19 cellular contexts compared by ENCODE assay signal in the genomic region with DNA sequence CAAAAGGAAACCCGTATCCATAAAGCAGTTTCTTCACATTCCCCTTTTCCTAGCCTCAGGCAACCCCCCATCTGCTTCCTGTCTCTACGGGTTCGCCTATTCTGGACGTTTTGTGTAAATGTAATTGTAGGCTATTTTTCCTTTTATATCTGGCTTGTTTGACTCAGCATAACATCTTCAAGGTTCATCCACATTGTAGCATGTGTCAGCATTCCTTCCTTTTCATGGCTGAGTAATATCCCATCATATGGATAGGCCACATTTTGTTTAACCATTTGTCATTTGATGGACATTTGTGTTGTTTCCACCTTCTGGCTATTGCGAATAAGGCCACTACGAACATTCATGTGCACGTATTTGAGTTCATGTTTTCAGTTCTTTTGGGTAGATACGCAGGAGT. TPM values are rescaled to one million over a fixed set of nuclear protein-coding genes. Genes with fewer than 3 reads are reported as not detected.
DNase-seq lines count a peak whose midpoint lies in the region; ATAC-seq, FAIRE-seq and TF ChIP-seq lines count a peak whose summit lies in the region.
"Had no signal": no experiment of that assay in that cellular context is flagged by ENCODE, and none has a peak within 500 bp of the region (broad histone marks: within the 10 kb centered on the region; RNA-seq: fewer than 3 reads in every experiment).

No MANE protein-coding gene starts in this region.

- H3K23ac ChIP-seq in H1 (ENCODE audit: insufficient read length): no peak overlapping the region

- in situ Hi-C loops in HepG2 (cut with HindIII; ENCODE audit: extremely low pct_ligation_motif_present, low pct_unique_long_range_greater_than_20kb): no loop called here

- H3K27me3 ChIP-seq in HepG2 (ENCODE audit: control insufficient read depth in 1 of 2, insufficient read depth in 2 of 2, low read length in 2 of 2) (peaks cover 4 to 56% of the 10 kb centered on the region in 2 experiments), right lobe of liver (no peaks in the 10 kb centered on the region), PC-3 (ENCODE audit: low read length) (no peaks in the 10 kb centered on the region), H1 (replicated peaks in 1 of 4; ENCODE audit: control insufficient read depth in 3 of 4, extremely low read depth in 1 of 4, insufficient read depth in 3 of 4, low read length in 3 of 4) (0 out of 7 replicates have a peak, but pooled peaks cover 0 to 2% (median 0%) of the 10 kb centered on the region in 4 experiments)

- H3K4ac ChIP-seq in H1 (replicated peaks; ENCODE audit: insufficient read length, low read depth, low read length): no peak overlapping the region

- H3K4me3 ChIP-seq in HepG2 (replicated peaks in 1 of 3; ENCODE audit: insufficient read depth in 1 of 3, low read depth in 2 of 3, low read length in 3 of 3): no peak overlapping the region
- no peak overlapping the region for H3K4me3 ChIP-seq in right lobe of liver
- no peak overlapping the region for H3K4me3 ChIP-seq in PC-3 (ENCODE audit: low read length)
- no peak overlapping the region for H3K4me3 ChIP-seq in H1 (ENCODE audit: extremely low read depth in 1 of 4, insufficient read depth in 2 of 4, low read depth in 3 of 4, low read length in 4 of 4)
- H3K4me3 ChIP-seq: GM23248 had no signal

- TF ChIP-seq EP300 in HepG2 (IDR thresholded peaks at IDR 0.05; ENCODE audit: low read depth in 2 of 2, low read length in 2 of 2) (no peak), HepG2 (CRISPR knock-in tag; IDR thresholded peaks at IDR 0.05; ENCODE audit: borderline replicate concordance) (no peak), H1 (IDR thresholded peaks at IDR 0.05; ENCODE audit: borderline replicate concordance in 1 of 2, low read depth in 2 of 2, low read length in 2 of 2) (no peak)

- no peak overlapping the region for H3K27ac ChIP-seq in HepG2 (ENCODE audit: extremely low read length, insufficient read depth, low read length)
- H3K27ac ChIP-seq in right lobe of liver: no peak overlapping the region
- H3K27ac ChIP-seq in PC-3 (ENCODE audit: low read length): peak overlapping the region; percentile 98
- no peak overlapping the region for H3K27ac ChIP-seq in H1 (ENCODE audit: low read depth, low read length)
- H3K27ac ChIP-seq: 22Rv1, GM23248 had no signal

- POLR2A ChIA-PET in HepG2 (lab: Yijun Ruan, JAX) (no interaction called here), PC-3 (lab: Charles Lee; ENCODE audit: unreplicated experiment) (interaction anchor here (1.0 to 2.7 kb wide), 2 partner anchors 32 to 56 kb away, joined by 4 to 20 read pairs; no protein-coding TSS in a partner anchor), H1 (lab: Charles Lee; ENCODE audit: partially characterized antibody) (no interaction called here)

- H3K56ac ChIP-seq in H1 (replicated peaks; ENCODE audit: insufficient read length, low read depth, low read length): no peak overlapping the region

- H3K4me2 ChIP-seq in HepG2 (ENCODE audit: low read depth, low read length) (no peak overlapping the region), PC-3 (ENCODE audit: low read length) (peak overlapping the region; percentile 63; the same call in 1 of the 2 replicates), H1 (ENCODE audit: insufficient read depth in 1 of 2, low read depth in 2 of 2, low read length in 2 of 2) (no peak overlapping the region)

- intact Hi-C loops in HepG2 (cut with micrococcal nuclease; ENCODE audit: unreplicated experiment): no loop called here
- intact Hi-C loops in right lobe of liver (cut with DNase I): no loop called here
- intact Hi-C loops in PC-3 (cut with micrococcal nuclease): no loop called here

- H3F3A ChIP-seq in PC-3 (ENCODE audit: low read length, unreplicated experiment): no peaks in the 10 kb centered on the region

- 45% methylated on average over 8 of the region's 8 CpGs for WGBS in HepG2 (ENCODE audit: low lambda C conversion rate)
- 54% methylated on average over 8 of the region's 8 CpGs for WGBS in right lobe of liver (ENCODE audit: insufficient coverage, low coverage, low lambda C conversion rate, missing lambda C conversion rate)
- WGBS in H1 (ENCODE audit: extremely low coverage in 1 of 2, insufficient coverage in 1 of 2, insufficient read length in 1 of 2, insufficient replicate concordance in 2 of 2, low coverage in 1 of 2, low lambda C conversion rate in 2 of 2, missing lambda C conversion rate in 1 of 2), 2 experiments: 94% methylated on average over 8 of the region's 8 CpGs; no CpG with 5 or more reads in 1 of the 2 experiments

- no peak overlapping the region for H2BK120ac ChIP-seq in H1 (replicated peaks; ENCODE audit: low read depth, low read length)

- H3K36me3 ChIP-seq in HepG2 (replicated peaks in 1 of 2; ENCODE audit: control insufficient read depth in 1 of 2, insufficient read depth in 2 of 2, low read length in 2 of 2): no peaks in the 10 kb centered on the region
- no peaks in the 10 kb centered on the region for H3K36me3 ChIP-seq in right lobe of liver
- no peaks in the 10 kb centered on the region for H3K36me3 ChIP-seq in PC-3 (ENCODE audit: low read depth, low read length)
- H3K36me3 ChIP-seq in H1 (ENCODE audit: control insufficient read depth in 2 of 4, insufficient read depth in 4 of 4, low read length in 3 of 4): no peaks in the 10 kb centered on the region

- no peak overlapping the region for H3K18ac ChIP-seq in H1 (ENCODE audit: extremely low read depth, low read length)

- TF ChIP-seq CTCF in HepG2 (CRISPR knock-in tag; IDR thresholded peaks at IDR 0.05): no peak
- TF ChIP-seq CTCF in right lobe of liver (IDR thresholded peaks at IDR 0.05): no peak
- no peak for TF ChIP-seq CTCF in PC-3 (conservative IDR thresholded peaks at IDR 0.05; ENCODE audit: low read depth, low read length)
- TF ChIP-seq CTCF in H1 (IDR thresholded peaks at IDR 0.05; ENCODE audit: control extremely low read depth in 1 of 3, insufficient read depth in 1 of 3, low read depth in 1 of 3, low read length in 3 of 3): no peak
- no peak for TF ChIP-seq CTCF in omental fat pad (IDR thresholded peaks at IDR 0.05)

- no peak overlapping the region for H2BK5ac ChIP-seq in H1 (ENCODE audit: low read depth, low read length)

- CTCF ChIA-PET in HepG2 (lab: Yijun Ruan, JAX; ENCODE audit: low intra/inter-chr PET ratio, low total read pairs): no interaction called here
- CTCF ChIA-PET in PC-3 (lab: Charles Lee): no interaction called here
- CTCF ChIA-PET in H1 (lab: Charles Lee; ENCODE audit: partially characterized antibody): no interaction called here

- no peaks in the 10 kb centered on the region for H3K23me2 ChIP-seq in H1 (ENCODE audit: low read depth, low read length)

- H2AK5ac ChIP-seq in H1 (ENCODE audit: low read depth, low read length): no peak overlapping the region

- H4K91ac ChIP-seq in H1 (replicated peaks; ENCODE audit: insufficient read length, low read length): no peak overlapping the region

- BruUV-seq in HepG2 (replicated peaks; lab: Mats Ljungman, UMichigan) (no TSS peak), PC-3 (replicated peaks; lab: Mats Ljungman, UMichigan) (no TSS peak)

- no peaks in the 10 kb centered on the region for H3K79me2 ChIP-seq in HepG2 (ENCODE audit: insufficient read depth, low read length)
- H3K79me2 ChIP-seq in PC-3 (ENCODE audit: low read length): no peaks in the 10 kb centered on the region
- no peaks in the 10 kb centered on the region for H3K79me2 ChIP-seq in H1 (ENCODE audit: control insufficient read depth in 1 of 2, insufficient read depth in 2 of 2, low read length in 2 of 2)

- ATAC-seq in HepG2 (no peak), right lobe of liver (no peak), PC-3 (no peak), omental fat pad (ENCODE audit: low FRiP score) (no peak), HG03354 (IDR thresholded peaks at IDR 0.05; ENCODE audit: poor library complexity, severe bottlenecking, unreplicated experiment) (no peak)
- ATAC-seq: HCT116 had no signal

- no peak overlapping the region for H2BK20ac ChIP-seq in H1 (ENCODE audit: low read length)

- H3K9ac ChIP-seq in HepG2 (ENCODE audit: insufficient read depth, low read depth, low read length) (no peak overlapping the region), PC-3 (ENCODE audit: low read length) (peak overlapping the region; percentile 81), H1 (replicated peaks in 1 of 4; ENCODE audit: extremely low read depth in 1 of 4, low read depth in 3 of 4, low read length in 3 of 4) (no peak overlapping the region)
- H3K9ac ChIP-seq: GM23248 had no signal

- no peaks in the 10 kb centered on the region for H3K9me3 ChIP-seq in HepG2 (ENCODE audit: low read length)
- H3K9me3 ChIP-seq in right lobe of liver: no peaks in the 10 kb centered on the region
- no peaks in the 10 kb centered on the region for H3K9me3 ChIP-seq in PC-3 (ENCODE audit: low read length)
- H3K9me3 ChIP-seq in H1 (ENCODE audit: insufficient read depth in 2 of 2, low read depth in 1 of 2, low read length in 1 of 2): peaks cover 0 to 2% of the 10 kb centered on the region in 2 experiments; a peak in 1 of 4 replicates

- no peak overlapping the region for H2AFZ ChIP-seq in HepG2 (ENCODE audit: low read length)
- no peak overlapping the region for H2AFZ ChIP-seq in PC-3 (ENCODE audit: low read length)
- H2AFZ ChIP-seq in H1 (ENCODE audit: low read length): no peak overlapping the region
- H2AFZ ChIP-seq: GM23248 had no signal

- no peak overlapping the region for H2BK12ac ChIP-seq in H1 (ENCODE audit: low read depth, low read length)

- H3K14ac ChIP-seq in H1 (ENCODE audit: insufficient read length): no peak overlapping the region

- H4K20me1 ChIP-seq in HepG2 (ENCODE audit: insufficient read depth, low read length) (no peaks in the 10 kb centered on the region), PC-3 (ENCODE audit: low read length) (no peaks in the 10 kb centered on the region), H1 (replicated peaks in 1 of 2; ENCODE audit: control insufficient read depth in 1 of 2, insufficient read depth in 2 of 2, low read length in 2 of 2) (no peaks in the 10 kb centered on the region)

- H4K5ac ChIP-seq in H1 (ENCODE audit: insufficient read length, low read depth, low read length): no peak overlapping the region

- no peak overlapping the region for H4K8ac ChIP-seq in H1 (ENCODE audit: extremely low read depth, insufficient read depth, low read length)

- H3K79me1 ChIP-seq in H1 (ENCODE audit: low read depth, low read length): no peaks in the 10 kb centered on the region

- no peaks in the 10 kb centered on the region for H3K4me1 ChIP-seq in HepG2 (ENCODE audit: insufficient read depth, low read length)
- no peaks in the 10 kb centered on the region for H3K4me1 ChIP-seq in right lobe of liver
- H3K4me1 ChIP-seq in PC-3 (ENCODE audit: insufficient read depth, low read length): peaks cover 31% of the 10 kb centered on the region
- H3K4me1 ChIP-seq in H1 (replicated peaks in 1 of 4; ENCODE audit: control insufficient read depth in 3 of 4, insufficient read depth in 4 of 4, low read length in 3 of 4): no peaks in the 10 kb centered on the region

- H2BK15ac ChIP-seq in H1 (ENCODE audit: low read length): no peak overlapping the region

- H3K9me2 ChIP-seq in PC-3 (replicated peaks; ENCODE audit: low read length): no peaks in the 10 kb centered on the region

- DNase-seq in HepG2 (ENCODE audit: low spot score) (no peak), right lobe of liver (no peak), PC-3 (no peak), H1 (ENCODE audit: low read depth in 1 of 2, low spot score in 2 of 2) (no peak), omental fat pad (ENCODE audit: low spot score) (no peak), NCI-H1930 (lab: John Stamatoyannopoulos, UW) (no peak)
- DNase-seq: C1 segment of cervical spinal cord; CD4-positive, alpha-beta memory T cell; COR-L47; DMS153; DND-41; GM23248; H9 had no signal

- TF ChIP-seq POLR2A in HepG2 (IDR thresholded peaks at IDR 0.05; ENCODE audit: insufficient read depth in 1 of 2, low read depth in 2 of 2, low read length in 2 of 2): no peak
- TF ChIP-seq POLR2A in right lobe of liver (IDR thresholded peaks at IDR 0.05): no peak
- no peak for TF ChIP-seq POLR2A in H1 (IDR thresholded peaks at IDR 0.05; ENCODE audit: control extremely low read depth in 1 of 2, low read depth in 2 of 2, low read length in 2 of 2)

- FAIRE-seq in HepG2 (lab: Jason Lieb, UNC) (no peak), H1 (lab: Jason Lieb, UNC) (peak; percentile 68)
- FAIRE-seq: A204.1, G401.6, GM12892 had no signal

- TF ChIP-seq RAD21 in HepG2 (CRISPR knock-in tag; IDR thresholded peaks at IDR 0.05): no peak
- no peak for TF ChIP-seq RAD21 in H1 (IDR thresholded peaks at IDR 0.05 in 1 of 2, conservative IDR thresholded peaks at IDR 0.05 in 1 of 2; ENCODE audit: low read depth in 2 of 2, low read length in 2 of 2)

RNA-seq across cellular contexts. Expression of a gene that starts 54.6 kb away (rescaled TPM):
- not detected in 2 replicates for total RNA-seq in HepG2 (2016; rRNA removed; fragmentation: Illumina TruSeq; extraction: Trizol)
- total RNA-seq in HepG2 (2016; cell fraction: cytosol; rRNA removed; fragmentation: Illumina TruSeq; extraction: Trizol; ENCODE audit: low read depth): not detected in 2 replicates
- not detected in 2 replicates for total RNA-seq in HepG2 (2016; cell fraction: insoluble cytoplasmic fraction; rRNA removed; fragmentation: Illumina TruSeq; extraction: Trizol)
- total RNA-seq in HepG2 (2016; cell fraction: membrane; rRNA removed; fragmentation: Illumina TruSeq; extraction: Trizol): not detected in 2 replicates
- total RNA-seq in HepG2 (2016; cell fraction: nucleus; rRNA removed; fragmentation: Illumina TruSeq; extraction: Trizol): not detected in 2 replicates
- polyA plus RNA-seq in HepG2 (2011; rRNA removed): not detected in 2 replicates
- 0.01 TPM in 1 of 2 replicates, not detected in the other for polyA plus RNA-seq in HepG2 (2011; cell fraction: cytosol; rRNA removed)
- polyA plus RNA-seq in HepG2 (2011; cell fraction: nucleus; rRNA removed): not detected in 2 replicates
- polyA plus RNA-seq in HepG2 (2012): not detected in 2 replicates
- not detected in 2 replicates for polyA plus RNA-seq in HepG2 (2016; cell fraction: cytosol; fragmentation: Illumina TruSeq; extraction: Trizol; ENCODE audit: low read depth)
- polyA plus RNA-seq in HepG2 (2016; cell fraction: insoluble cytoplasmic fraction; fragmentation: Illumina TruSeq; extraction: Trizol; ENCODE audit: low read depth): not detected in 2 replicates
- polyA plus RNA-seq in HepG2 (2016; cell fraction: membrane; fragmentation: Illumina TruSeq; extraction: Trizol; ENCODE audit: low read depth): not detected in 2 replicates
- not detected in 2 replicates for polyA plus RNA-seq in HepG2 (2016; cell fraction: nucleus; fragmentation: Illumina TruSeq; extraction: Trizol; ENCODE audit: insufficient read depth, low read depth)
- polyA minus RNA-seq in HepG2 (2011; rRNA and poly(A)+ RNA removed; ENCODE audit: low replicate concordance): 1.1 TPM in 1 of 2 replicates, not detected in the other
- polyA minus RNA-seq in HepG2 (2011; cell fraction: cytosol; rRNA and poly(A)+ RNA removed): not detected in 2 replicates
- not detected in 2 replicates for polyA minus RNA-seq in HepG2 (2011; cell fraction: nucleus; rRNA and poly(A)+ RNA removed)
- total RNA-seq in right lobe of liver: under 1 TPM in 4 of 6 experiments, not detected in 2; 0.15 to 0.74 (median 0.46) TPM
- total RNA-seq in PC-3 (2014; rRNA removed): 8.1 and 10.9 TPM in 2 replicates
- total RNA-seq in H1 (2021; fragmentation: NEBNext Ultra II Directional; extraction: Animal tissue kit (Norgen Biotek cat#: 25700)): 0.29 TPM in 1 of 2 replicates, not detected in the other
- 0.03 and 0.09 TPM in 2 replicates for polyA plus RNA-seq in H1 (2011; rRNA removed)
- 0.05 TPM for polyA plus RNA-seq in H1 (2011; cell fraction: cytosol; rRNA removed)
- 0.03 TPM for polyA plus RNA-seq in H1 (2011; cell fraction: nucleus; rRNA removed)
- 0.12 TPM in 1 of 4 replicates, not detected in the others for polyA plus RNA-seq in H1 (2012, experiment 1 of 2)
- polyA plus RNA-seq in H1 (2012, experiment 2 of 2): not detected
- 0.22 TPM for polyA plus RNA-seq in H1 (2013, experiment 1 of 2)
- 0.17 TPM for polyA plus RNA-seq in H1 (2013, experiment 2 of 2)
- not detected in 2 replicates for polyA minus RNA-seq in H1 (2011; rRNA and poly(A)+ RNA removed)
- polyA minus RNA-seq in H1 (2011; cell fraction: cytosol; rRNA and poly(A)+ RNA removed): 0.37 TPM
- polyA minus RNA-seq in H1 (2011; cell fraction: nucleus; rRNA and poly(A)+ RNA removed): 0.40 TPM
- 1 to 10 TPM in 1 of 4 donors, under 1 TPM in 3; 0.09 to 1.3 (median 0.43) TPM for total RNA-seq in omental fat pad
- total RNA-seq: CD4-positive, alpha-beta memory T cell had no signal
- polyA plus RNA-seq: CD4-positive, alpha-beta memory T cell had no signal
